Comparison of ENCODE assay signal across 24 cellular contexts in the genomic region with DNA sequence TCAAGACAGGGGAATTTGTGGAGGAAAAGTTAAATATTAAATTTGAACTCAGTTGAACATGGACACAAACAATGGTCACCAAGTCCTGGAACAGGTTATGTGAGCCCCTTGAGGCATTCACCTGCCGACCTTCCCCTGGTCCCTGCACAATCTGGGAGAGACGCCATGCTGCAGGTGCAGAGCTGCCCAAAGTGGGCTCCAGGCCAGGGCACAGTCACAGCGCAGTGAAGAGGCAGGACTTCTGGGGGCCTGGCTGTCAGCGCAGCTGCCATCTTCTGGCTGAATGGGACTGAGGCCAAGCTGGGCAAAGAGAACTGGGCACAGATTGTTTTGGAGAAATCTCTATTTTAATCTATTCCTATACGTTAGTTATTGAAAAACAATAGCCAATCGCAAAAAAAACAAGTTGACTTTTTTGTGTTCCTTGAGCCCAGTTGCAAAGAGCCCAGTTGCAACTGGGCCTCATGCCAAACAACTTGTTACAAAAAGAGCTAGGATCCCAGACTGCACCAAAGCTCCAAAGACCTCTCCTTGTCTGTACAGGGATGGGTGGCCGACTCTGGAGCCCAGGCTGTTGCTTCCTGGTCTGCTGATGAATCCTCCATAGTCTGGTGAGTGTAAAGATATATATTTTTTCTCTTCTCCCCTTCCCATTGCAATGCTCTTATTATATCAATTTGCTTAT. TPM values are rescaled to one million over a fixed set of nuclear protein-coding genes. Genes with fewer than 3 reads are reported as not detected.
DNase-seq lines count a peak whose midpoint lies in the region; ATAC-seq and TF ChIP-seq lines count a peak whose summit lies in the region.
"Had no signal": no experiment of that assay in that cellular context is flagged by ENCODE, and none has a peak within 500 bp of the region (broad histone marks: within the 10 kb centered on the region; RNA-seq: fewer than 3 reads in every experiment).

No MANE protein-coding gene starts in this region.

- TF ChIP-seq POLR2A in testis (IDR thresholded peaks at IDR 0.05) = no peak
- TF ChIP-seq POLR2A in body of pancreas (IDR thresholded peaks at IDR 0.05) = no peak

- no peaks in the 10 kb centered on the region for H3F3A ChIP-seq in SK-N-SH (replicated peaks; ENCODE audit: insufficient read depth)
- H3F3A ChIP-seq in smooth muscle cell (ENCODE audit: low read depth) = peaks cover 2% of the 10 kb centered on the region

- POLR2A ChIA-PET in SK-N-SH (lab: Yijun Ruan, JAX) = no interaction called here

- TF ChIP-seq CTCF in SK-N-SH (IDR thresholded peaks at IDR 0.05) = no peak
- TF ChIP-seq CTCF in testis (IDR thresholded peaks at IDR 0.05) = no peak
- no peak for TF ChIP-seq CTCF in mucosa of descending colon (IDR thresholded peaks at IDR 0.05)
- TF ChIP-seq CTCF in smooth muscle cell (IDR thresholded peaks at IDR 0.05; ENCODE audit: borderline replicate concordance, insufficient read depth, poor library complexity, severe bottlenecking) = no peak
- no peak for TF ChIP-seq CTCF in body of pancreas (IDR thresholded peaks at IDR 0.05)

- no peak for TF ChIP-seq EP300 in SK-N-SH (IDR thresholded peaks at IDR 0.05; ENCODE audit: borderline replicate concordance in 1 of 2, low read depth in 1 of 2, low read length in 1 of 2)

- H3K4me3 ChIP-seq in SK-N-SH (ENCODE audit: low read depth in 2 of 2, low read length in 1 of 2) (no peak overlapping the region), testis (no peak overlapping the region), mucosa of descending colon (no peak overlapping the region), smooth muscle cell (no peak overlapping the region), body of pancreas (no peak overlapping the region)
- H3K4me3 ChIP-seq: BLaER1 had no signal

- 73% methylated on average over 5 of the region's 7 CpGs for WGBS in SK-N-SH (ENCODE audit: low lambda C conversion rate)
- WGBS in testis, 2 donors = 79 to 85% methylated on average over 7 of the region's 7 CpGs
- WGBS in smooth muscle cell (ENCODE audit: low lambda C conversion rate) = 96% methylated on average over 7 of the region's 7 CpGs
- 79 to 82% methylated on average over 7 of the region's 7 CpGs for WGBS in body of pancreas, 2 donors

- H4K20me1 ChIP-seq in SK-N-SH (ENCODE audit: insufficient read depth) (no peaks in the 10 kb centered on the region), smooth muscle cell (ENCODE audit: low read depth) (peaks cover 26% of the 10 kb centered on the region)
- H4K20me1 ChIP-seq: BLaER1 had no signal

- H3K4me1 ChIP-seq in SK-N-SH (ENCODE audit: control insufficient read depth in 1 of 2, insufficient read depth in 2 of 2, low read depth in 1 of 2, low read length in 1 of 2) = peaks cover 0 to 6% of the 10 kb centered on the region in 2 experiments; a peak in 1 of 4 replicates
- peaks cover 8% of the 10 kb centered on the region for H3K4me1 ChIP-seq in testis
- H3K4me1 ChIP-seq in mucosa of descending colon (ENCODE audit: low read depth) = no peaks in the 10 kb centered on the region
- peaks cover 16% of the 10 kb centered on the region for H3K4me1 ChIP-seq in smooth muscle cell (ENCODE audit: low read depth)
- peaks cover 27% of the 10 kb centered on the region for H3K4me1 ChIP-seq in body of pancreas

- no peaks in the 10 kb centered on the region for H3K9me3 ChIP-seq in SK-N-SH
- H3K9me3 ChIP-seq in testis = no peaks in the 10 kb centered on the region
- H3K9me3 ChIP-seq in mucosa of descending colon = peaks cover 32% of the 10 kb centered on the region
- H3K9me3 ChIP-seq in smooth muscle cell (replicated peaks; ENCODE audit: low read depth) = no peaks in the 10 kb centered on the region
- no peaks in the 10 kb centered on the region for H3K9me3 ChIP-seq in body of pancreas
- H3K9me3 ChIP-seq: gastroesophageal sphincter, MG63 had no signal

- no peaks in the 10 kb centered on the region for H3K9me2 ChIP-seq in SK-N-SH

- H3K9ac ChIP-seq in SK-N-SH (no peak overlapping the region), smooth muscle cell (ENCODE audit: low read depth) (no peak overlapping the region)
- H3K9ac ChIP-seq: BLaER1 had no signal

- ATAC-seq in SK-N-SH treated with all-trans-retinoic acid at 6 μM for 48 hours (no peak), mucosa of descending colon (no peak), body of pancreas (no peak)
- ATAC-seq: esophagus mucosa, gastroesophageal sphincter, left colon, sciatic nerve had no signal

- peaks cover 0 to 16% of the 10 kb centered on the region in 2 experiments for H3K36me3 ChIP-seq in SK-N-SH (replicated peaks in 1 of 2; ENCODE audit: control insufficient read depth in 1 of 2, insufficient read depth in 2 of 2, low read length in 1 of 2)
- H3K36me3 ChIP-seq in testis (ENCODE audit: low read depth, missing control alignments) = no peaks in the 10 kb centered on the region
- no peaks in the 10 kb centered on the region for H3K36me3 ChIP-seq in mucosa of descending colon (ENCODE audit: low read depth)
- peaks cover 9% of the 10 kb centered on the region for H3K36me3 ChIP-seq in smooth muscle cell (ENCODE audit: low read depth)
- H3K36me3 ChIP-seq in body of pancreas (replicated peaks in 1 of 2; ENCODE audit: insufficient read depth in 1 of 2, low read depth in 2 of 2) = no peaks in the 10 kb centered on the region
- H3K36me3 ChIP-seq: MG63 had no signal

- H2AFZ ChIP-seq in SK-N-SH (ENCODE audit: low read depth) = no peak overlapping the region; the same call in 1 of the 2 replicates
- no peak overlapping the region for H2AFZ ChIP-seq in smooth muscle cell (ENCODE audit: low read depth)

- H3K4me2 ChIP-seq in SK-N-SH = no peak overlapping the region
- no peak overlapping the region for H3K4me2 ChIP-seq in smooth muscle cell
- H3K4me2 ChIP-seq: BLaER1 had no signal

- H3K79me2 ChIP-seq in SK-N-SH (ENCODE audit: insufficient read depth) = peaks cover 33% of the 10 kb centered on the region
- H3K79me2 ChIP-seq in smooth muscle cell (ENCODE audit: low read depth) = peaks cover 33% of the 10 kb centered on the region

- CTCF ChIA-PET in SK-N-SH (lab: Yijun Ruan, JAX) = no interaction called here

- peak; percentile 3 for DNase-seq in SK-N-SH
- peak; percentile 22 for DNase-seq in NCI-H69 (lab: John Stamatoyannopoulos, UW)
- peak; percentile 42 for DNase-seq in kidney tubule cell (ENCODE audit: low spot score)
- DNase-seq in testis = peak; percentile 69
- DNase-seq in mucosa of descending colon = no peak
- no peak for DNase-seq in smooth muscle cell (lab: John Stamatoyannopoulos, UW; ENCODE audit: unreplicated experiment)
- DNase-seq in body of pancreas = no peak
- DNase-seq: 8988T; activated CD4-positive, alpha-beta T cell treated with anti-CD3 and anti-CD28 coated beads, Interleukin-2, amount 50 U/mL, for 1 hour; DMS153; effector CD4-positive, alpha-beta T cell; H7; left colon; MG63; NCI-H1694; stimulated activated naive CD4-positive, alpha-beta T cell; T-helper 1 cell had no signal

- H3K27ac ChIP-seq in SK-N-SH (ENCODE audit: low read depth in 2 of 2, low read length in 1 of 2) = no peak overlapping the region
- H3K27ac ChIP-seq in testis = peak overlapping the region in 1 of 2 donors; percentile 18
- H3K27ac ChIP-seq in smooth muscle cell (ENCODE audit: low read depth) = no peak overlapping the region
- H3K27ac ChIP-seq in body of pancreas = no peak overlapping the region
- H3K27ac ChIP-seq: BLaER1 had no signal

- H3K27me3 ChIP-seq in SK-N-SH (ENCODE audit: insufficient read depth) = no peaks in the 10 kb centered on the region
- H3K27me3 ChIP-seq in testis = no peaks in the 10 kb centered on the region
- H3K27me3 ChIP-seq in smooth muscle cell (ENCODE audit: low read depth) = no peaks in the 10 kb centered on the region
- no peaks in the 10 kb centered on the region for H3K27me3 ChIP-seq in body of pancreas
- H3K27me3 ChIP-seq: BLaER1, gastroesophageal sphincter, MG63, tibial nerve had no signal

- intact Hi-C loops in testis (cut with DNase I; ENCODE audit: low total_unique reads) (no loop called here), mucosa of descending colon (cut with DNase I, micrococcal nuclease) (no loop called here), body of pancreas (cut with DNase I) (no loop called here)

- TF ChIP-seq RAD21 in SK-N-SH (IDR thresholded peaks at IDR 0.05; ENCODE audit: low read length) = no peak

TF ChIP-seq in SK-N-SH, 30 proteins besides CTCF, POLR2A, EP300 and RAD21 (continues in another document):
- no peak for TF ChIP-seq NFIC (IDR thresholded peaks at IDR 0.05; ENCODE audit: borderline replicate concordance)

TF ChIP-seq in SK-N-SH treated with all-trans-retinoic acid at 6 μM for 48 hours, 23 proteins besides CTCF, POLR2A, EP300 and RAD21:
- no peak for TF ChIP-seq ZC3H10 (CRISPR knock-in tag; IDR thresholded peaks at IDR 0.05)
- TF ChIP-seq ESRRG (CRISPR knock-in tag; IDR thresholded peaks at IDR 0.05) = no peak
- no peak for TF ChIP-seq ZNF8 (CRISPR knock-in tag; IDR thresholded peaks at IDR 0.05)
- no peak for TF ChIP-seq BACH2 (CRISPR knock-in tag; IDR thresholded peaks at IDR 0.05; ENCODE audit: borderline replicate concordance)
- TF ChIP-seq ZNF70 (CRISPR knock-in tag; IDR thresholded peaks at IDR 0.05) = no peak
TF ChIP-seq in SK-N-SH treated with all-trans-retinoic acid at 6 μM for 48 hours: peak in this region for 0.

RNA-seq across cellular contexts. Expression of a gene that starts 1.2 kb away (rescaled TPM):
- polyA plus RNA-seq in SK-N-SH (2012; rRNA removed) (2.2 and 3.2 TPM in 2 replicates), testis (ENCODE audit: insufficient read depth, low read depth, low replicate concordance) (4.5 TPM), smooth muscle cell (8.3 and 10.3 TPM in 2 replicates)
- polyA plus RNA-seq in SK-N-SH (2012; cell fraction: cytosol; rRNA removed) = 3.9 and 4.0 TPM in 2 replicates
- polyA plus RNA-seq in SK-N-SH (2012; cell fraction: nucleus; rRNA removed) = 1.2 and 2.3 TPM in 2 replicates
- total RNA-seq in testis (10 to 100 TPM; 18.6 to 19.7 TPM), mucosa of descending colon (10 to 100 TPM in 1 of 3 donors, 1 to 10 TPM in 2; 1.3 to 12.2 (median 4.4) TPM), smooth muscle cell (23.0 and 37.2 TPM in 2 replicates), body of pancreas (10 to 100 TPM in 1 of 2 donors, 1 to 10 TPM in 1; 4.0 to 11.4 TPM)
- total RNA-seq: H7, NCI-H460 had no signal

Comparison
In these comparisons a context has a peak if more than half of its experiments do, and no peak if none do; other contexts are left out.
1. DNase-seq: peak in SK-N-SH (single experiment), NCI-H69 (single experiment), kidney tubule cell (single experiment) and testis (single experiment); none in mucosa of descending colon (0 of 3), smooth muscle cell (single experiment) and body of pancreas (0 of 4).